ENCODE assay signal across 8 cellular contexts in the genomic region with DNA sequence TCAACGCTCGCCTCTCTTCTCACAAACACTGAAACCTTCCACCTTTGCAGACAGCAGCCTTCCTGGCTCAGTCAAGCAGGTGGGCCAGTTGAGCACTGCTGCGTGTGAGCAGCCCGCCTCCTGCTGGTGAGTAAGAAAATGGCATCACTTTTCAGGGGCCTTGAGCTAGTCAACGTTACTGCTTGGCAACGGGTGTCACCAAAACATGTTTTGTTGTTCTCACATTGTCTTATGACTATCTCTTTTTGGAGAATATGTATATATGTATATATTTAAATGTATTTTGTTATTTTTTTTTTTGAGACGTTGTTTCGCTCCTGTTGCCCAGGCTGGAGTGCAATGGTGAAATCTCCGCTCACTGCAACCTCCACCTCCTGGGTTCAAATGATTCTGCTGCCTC.
DNase-seq lines count a peak whose midpoint lies in the region; TF ChIP-seq lines count a peak whose summit lies in the region.

No MANE protein-coding gene starts in this region.

- POLR2A ChIA-PET in SK-N-SH (lab: Yijun Ruan, JAX) = no interaction called here

- H3K9ac ChIP-seq in GM23248 (0 out of 2 replicates have a peak overlapping the region, but pooled peaks have one; percentile 46), SK-N-SH (no peak overlapping the region)

- peaks cover 2% of the 10 kb centered on the region for H3K4me1 Mint-ChIP-seq in glutamatergic neuron (ENCODE audit: low read depth, unreplicated experiment)

- peaks cover 2% of the 10 kb centered on the region for H3K9me3 Mint-ChIP-seq in glutamatergic neuron (ENCODE audit: unreplicated experiment)

- H3K9me2 ChIP-seq in GM23248 (ENCODE audit: insufficient read depth) (no peaks in the 10 kb centered on the region), SK-N-SH (no peaks in the 10 kb centered on the region)

- H3K4me2 ChIP-seq in GM23248 (ENCODE audit: unreplicated experiment) (no peak overlapping the region), SK-N-SH (no peak overlapping the region)

- no peaks in the 10 kb centered on the region for H3K27me3 ChIP-seq in GM23248 (replicated peaks; ENCODE audit: insufficient read depth)
- H3K27me3 ChIP-seq in SK-N-SH (ENCODE audit: insufficient read depth) = no peaks in the 10 kb centered on the region

- H3K27ac Mint-ChIP-seq in glutamatergic neuron (ENCODE audit: unreplicated experiment) = no peak overlapping the region

- H4K20me1 ChIP-seq in GM23248 (ENCODE audit: insufficient read depth) = no peaks in the 10 kb centered on the region
- no peaks in the 10 kb centered on the region for H4K20me1 ChIP-seq in SK-N-SH (ENCODE audit: insufficient read depth)

- no peak for TF ChIP-seq EP300 in SK-N-SH (IDR thresholded peaks at IDR 0.05; ENCODE audit: borderline replicate concordance in 1 of 2, low read depth in 1 of 2, low read length in 1 of 2)

- H3K27ac ChIP-seq in GM23248 (no peak overlapping the region), SK-N-SH (ENCODE audit: low read depth in 2 of 2, low read length in 1 of 2) (no peak overlapping the region)

- H3K79me2 ChIP-seq in GM23248 (ENCODE audit: insufficient read depth) (no peaks in the 10 kb centered on the region), SK-N-SH (ENCODE audit: insufficient read depth) (no peaks in the 10 kb centered on the region)

- no peak overlapping the region for H2AFZ ChIP-seq in GM23248
- no peak overlapping the region for H2AFZ ChIP-seq in SK-N-SH (ENCODE audit: low read depth)

- H3K4me3 ChIP-seq in GM23248 = no peak overlapping the region
- H3K4me3 ChIP-seq in SK-N-SH (ENCODE audit: low read depth in 2 of 2, low read length in 1 of 2) = no peak overlapping the region; a peak in 1 of 4 replicates

- H3F3A ChIP-seq in GM23248 (ENCODE audit: insufficient read depth) (0 out of 2 replicates have a peak, but pooled peaks cover 4% of the 10 kb centered on the region), SK-N-SH (replicated peaks; ENCODE audit: insufficient read depth) (no peaks in the 10 kb centered on the region)

- H3K9me3 ChIP-seq in GM23248 (ENCODE audit: low read depth) (no peaks in the 10 kb centered on the region), SK-N-SH (no peaks in the 10 kb centered on the region)

- no peak overlapping the region for H3K4me3 Mint-ChIP-seq in glutamatergic neuron (ENCODE audit: unreplicated experiment)

- DNase-seq in GM04504 (ENCODE audit: low read depth) (peak; percentile 42), GM23248 (peak; percentile 88), LHCN-M2 (ENCODE audit: low read depth) (peak; percentile 60), SK-N-SH (peak; percentile 79), glutamatergic neuron (peak; percentile 75), retina (peak; percentile 75), epidermal melanocyte (ENCODE audit: insufficient read length, low spot score) (no peak)
- DNase-seq in activated naive CD4-positive, alpha-beta T cell treated with Interleukin-2 at 50 U/mL for 16 hours = peak; percentile 70

- TF ChIP-seq RAD21 in SK-N-SH (IDR thresholded peaks at IDR 0.05; ENCODE audit: low read length) = peak; percentile 95

- in situ Hi-C loops in GM23248 (cut with MboI) = loop anchor here (5.0 to 25.0 kb wide), 3 partner anchors 444 to 859 kb away; no protein-coding TSS in a partner anchor

- H3K4me1 ChIP-seq in GM23248 (ENCODE audit: insufficient read depth) (peaks cover 15% of the 10 kb centered on the region), SK-N-SH (ENCODE audit: control insufficient read depth in 1 of 2, insufficient read depth in 2 of 2, low read depth in 1 of 2, low read length in 1 of 2) (peaks cover 0 to 10% of the 10 kb centered on the region in 2 experiments; a peak in 1 of 4 replicates)

- CTCF ChIA-PET in SK-N-SH (lab: Yijun Ruan, JAX) = interaction anchor here (0.6 to 8.4 kb wide), 78 partner anchors 9 to 851 kb away, joined by 3 to 380 read pairs (median 4); a partner anchor contains a TSS

- H3K27me3 Mint-ChIP-seq in glutamatergic neuron (ENCODE audit: unreplicated experiment) = no peaks in the 10 kb centered on the region

- H3K36me3 Mint-ChIP-seq in glutamatergic neuron (ENCODE audit: unreplicated experiment) = no peaks in the 10 kb centered on the region

- WGBS in GM23248 (ENCODE audit: low coverage in 1 of 2, low lambda C conversion rate in 2 of 2, missing lambda C conversion rate in 2 of 2), 2 experiments = 31 to 35% methylated on average over 9 of the region's 9 CpGs
- 33% methylated on average over 8 of the region's 9 CpGs for WGBS in SK-N-SH (ENCODE audit: low lambda C conversion rate)

- TF ChIP-seq CTCF in SK-N-SH (IDR thresholded peaks at IDR 0.05) (peak; percentile 95), glutamatergic neuron (IDR thresholded peaks at IDR 0.05; ENCODE audit: partially characterized antibody, unreplicated experiment) (peak; percentile 95)

- H3K36me3 ChIP-seq in GM23248 (ENCODE audit: low read depth) (no peaks in the 10 kb centered on the region), SK-N-SH (replicated peaks in 1 of 2; ENCODE audit: control insufficient read depth in 1 of 2, insufficient read depth in 2 of 2, low read length in 1 of 2) (no peaks in the 10 kb centered on the region)

TF ChIP-seq in SK-N-SH, 30 proteins besides CTCF, POLR2A, EP300 and RAD21:
- TF ChIP-seq RCOR1 (IDR thresholded peaks at IDR 0.05; ENCODE audit: low read length) (0 out of 2 replicates have a peak, but pooled peaks have one; percentile 11), TEAD4 (IDR thresholded peaks at IDR 0.05; ENCODE audit: borderline replicate concordance, insufficient read depth) (no peak), SMC3 (IDR thresholded peaks at IDR 0.05; ENCODE audit: low read depth, low read length) (peak; percentile 96)
- TF ChIP-seq, protein P1, sequence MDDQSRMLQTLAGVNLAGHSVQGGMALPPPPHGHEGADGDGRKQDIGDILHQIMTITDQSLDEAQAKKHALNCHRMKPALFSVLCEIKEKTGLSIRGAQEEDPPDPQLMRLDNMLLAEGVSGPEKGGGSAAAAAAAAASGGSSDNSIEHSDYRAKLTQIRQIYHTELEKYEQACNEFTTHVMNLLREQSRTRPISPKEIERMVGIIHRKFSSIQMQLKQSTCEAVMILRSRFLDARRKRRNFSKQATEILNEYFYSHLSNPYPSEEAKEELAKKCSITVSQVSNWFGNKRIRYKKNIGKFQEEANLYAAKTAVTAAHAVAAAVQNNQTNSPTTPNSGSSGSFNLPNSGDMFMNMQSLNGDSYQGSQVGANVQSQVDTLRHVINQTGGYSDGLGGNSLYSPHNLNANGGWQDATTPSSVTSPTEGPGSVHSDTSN (IDR thresholded peaks at IDR 0.05) = no peak
